19 cellular contexts compared by ENCODE assay signal in the genomic region with DNA sequence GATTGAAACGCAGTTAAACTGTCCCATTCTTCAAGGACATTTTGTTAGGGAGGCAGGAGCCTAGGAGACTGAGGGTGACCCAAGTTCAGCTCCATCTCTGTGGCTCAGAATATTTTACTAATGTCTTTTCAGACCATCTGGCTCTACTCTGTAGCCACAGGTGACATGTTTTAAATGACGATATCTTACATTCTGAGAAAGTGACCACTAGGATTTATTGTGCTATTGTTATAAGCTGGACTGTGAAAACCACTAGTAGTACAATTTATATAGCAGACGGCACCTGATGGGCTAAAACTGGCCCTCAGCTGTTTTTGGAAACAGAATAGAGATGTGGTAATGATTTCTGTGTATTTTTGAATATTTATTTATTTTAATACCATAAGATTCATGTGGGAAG. TPM values are rescaled to one million over a fixed set of nuclear protein-coding genes. Genes with fewer than 3 reads are reported as not detected.
DNase-seq lines count a peak whose midpoint lies in the region; ATAC-seq and TF ChIP-seq lines count a peak whose summit lies in the region.
"Had no signal": no experiment of that assay in that cellular context is flagged by ENCODE, and none has a peak within 500 bp of the region (broad histone marks: within the 10 kb centered on the region; RNA-seq: fewer than 3 reads in every experiment).

No MANE protein-coding gene starts in this region.

- peaks cover 13% of the 10 kb centered on the region for H3K4me1 Mint-ChIP-seq in endodermal cell

- H3K4me1 ChIP-seq in mammary epithelial cell (ENCODE audit: insufficient read depth, low read length) (peaks cover 37% of the 10 kb centered on the region), breast epithelium (no peaks in the 10 kb centered on the region), endodermal cell (ENCODE audit: control insufficient read depth, insufficient read depth, low read length) (no peaks in the 10 kb centered on the region), foreskin keratinocyte (peaks cover 34% of the 10 kb centered on the region), heart left ventricle (peaks cover 0 to 51% (median 0%) of the 10 kb centered on the region in 12 donors)

- H4K20me1 ChIP-seq in mammary epithelial cell (ENCODE audit: insufficient read depth, low read length) = no peaks in the 10 kb centered on the region

- dilution Hi-C loops in mammary epithelial cell (cut with HindIII; ENCODE audit: low sequenced_read_pairs) = no loop called here

- DNase-seq in mammary epithelial cell = no peak
- DNase-seq in breast epithelium (ENCODE audit: low spot score in 2 of 2) = no peak
- no peak for DNase-seq in endodermal cell
- DNase-seq in foreskin keratinocyte = no peak
- no peak for DNase-seq in stimulated activated CD4-positive, alpha-beta T cell treated with anti-CD3 and anti-CD28 coated beads, Interleukin-12 subunit alpha, Interleukin-12 subunit beta, amount 100 ng/mL, for 4 hours
- DNase-seq in Right ventricle myocardium inferior (ENCODE audit: missing footprints) = no peak
- DNase-seq in heart left ventricle = no peak
- DNase-seq: C1 segment of cervical spinal cord; Calu3; CD4-positive, alpha-beta memory T cell; COR-L47; DMS53; DMS79 treated with DMSO at 0.1 percent for 48 hours; GF-D8; GOT3; HFFc6 had no signal

- intact Hi-C loops in mammary epithelial cell (cut with micrococcal nuclease) = no loop called here
- intact Hi-C loops in breast epithelium (cut with DNase I; ENCODE audit: low total_unique reads) = no loop called here
- intact Hi-C loops in Right ventricle myocardium inferior (cut with DNase I) = no loop called here
- intact Hi-C loops in heart left ventricle (cut with DNase I) = loop anchor here in 1 of 10 donors (10.0 kb wide), 1 partner anchor 118 kb away; a partner anchor contains a TSS

- TF ChIP-seq CTCF in mammary epithelial cell (conservative IDR thresholded peaks at IDR 0.05 in 1 of 2, IDR thresholded peaks at IDR 0.05 in 1 of 2; ENCODE audit: extremely low read depth in 1 of 2, insufficient read depth in 1 of 2, low read depth in 1 of 2, low read length in 2 of 2) (no peak), breast epithelium (IDR thresholded peaks at IDR 0.05) (no peak), endodermal cell (conservative IDR thresholded peaks at IDR 0.05) (no peak), foreskin keratinocyte (conservative IDR thresholded peaks at IDR 0.05) (no peak), heart left ventricle (IDR thresholded peaks at IDR 0.05) (no peak)

- no peak overlapping the region for H2AFZ ChIP-seq in mammary epithelial cell (ENCODE audit: low read depth, low read length)

- H3K27me3 Mint-ChIP-seq in endodermal cell (ENCODE audit: insufficient read depth) = no peaks in the 10 kb centered on the region
- H3K27me3 Mint-ChIP-seq: CD4-positive, alpha-beta memory T cell had no signal

- H3K4me3 Mint-ChIP-seq in endodermal cell = no peak overlapping the region
- H3K4me3 Mint-ChIP-seq: CD4-positive, alpha-beta memory T cell; HFFc6 had no signal

- WGBS in mammary epithelial cell (ENCODE audit: low coverage, missing lambda C conversion rate) = 74% methylated on average over 3 of the region's 3 CpGs
- 90 to 97% methylated on average over 3 of the region's 3 CpGs for whole genome bisulfite sequencing in endodermal cell (ENCODE audit: insufficient coverage in 1 of 2, insufficient read length in 1 of 2), 2 experiments
- WGBS in heart left ventricle, 4 donors = 75 to 98% (median 86%) methylated on average over 3 of the region's 3 CpGs

- H3K9me3 ChIP-seq in mammary epithelial cell (replicated peaks; ENCODE audit: insufficient read depth, low read length) (no peaks in the 10 kb centered on the region), breast epithelium (no peaks in the 10 kb centered on the region), endodermal cell (ENCODE audit: control insufficient read depth, low read length) (no peaks in the 10 kb centered on the region), heart left ventricle (no peaks in the 10 kb centered on the region)
- H3K9me3 ChIP-seq: HAP-1 had no signal

- CTCF ChIA-PET in mammary epithelial cell (lab: Charles Lee; ENCODE audit: low non-redundant PET) = interaction anchor here (0.5 kb wide), 1 partner anchor 117 kb away, joined by 3 read pairs; no protein-coding TSS in a partner anchor

- no peak overlapping the region for H3K9ac ChIP-seq in mammary epithelial cell (ENCODE audit: insufficient read depth, low read length)
- no peak overlapping the region for H3K9ac ChIP-seq in endodermal cell (ENCODE audit: extremely low read depth, low read length, poor library complexity, severe bottlenecking)

- no peaks in the 10 kb centered on the region for H3K79me2 ChIP-seq in mammary epithelial cell (ENCODE audit: insufficient read depth, low read length)

- H3K27ac ChIP-seq in mammary epithelial cell (ENCODE audit: insufficient read depth, low read depth, low read length) = peak overlapping the region; percentile 95
- H3K27ac ChIP-seq in breast epithelium = no peak overlapping the region
- H3K27ac ChIP-seq in endodermal cell (ENCODE audit: low read depth, low read length) = no peak overlapping the region
- H3K27ac ChIP-seq in foreskin keratinocyte = peak overlapping the region; percentile 95
- no peak overlapping the region for H3K27ac ChIP-seq in heart left ventricle
- H3K27ac ChIP-seq: 22Rv1 had no signal

- no peak overlapping the region for H3K4me3 ChIP-seq in mammary epithelial cell (replicated peaks in 1 of 3; ENCODE audit: insufficient read depth in 1 of 3, low read depth in 2 of 3, low read length in 3 of 3)
- H3K4me3 ChIP-seq in breast epithelium = no peak overlapping the region
- no peak overlapping the region for H3K4me3 ChIP-seq in endodermal cell (ENCODE audit: low read length)
- H3K4me3 ChIP-seq in heart left ventricle = no peak overlapping the region
- H3K4me3 ChIP-seq: HAP-1 had no signal

- BruUV-seq in mammary epithelial cell (replicated peaks; lab: Mats Ljungman, UMichigan) = no TSS peak

- no peaks in the 10 kb centered on the region for H3K9me3 Mint-ChIP-seq in endodermal cell
- H3K9me3 Mint-ChIP-seq: CD4-positive, alpha-beta memory T cell; HFFc6 had no signal

- ATAC-seq in foreskin keratinocyte (no peak), GM21390 (IDR thresholded peaks at IDR 0.05; ENCODE audit: unreplicated experiment) (no peak), Right ventricle myocardium inferior (no peak), heart left ventricle (no peak)

- H3K27me3 ChIP-seq in mammary epithelial cell (ENCODE audit: insufficient read depth, low read length) (no peaks in the 10 kb centered on the region), breast epithelium (no peaks in the 10 kb centered on the region), endodermal cell (ENCODE audit: control insufficient read depth, insufficient read depth, low read length, poor library complexity, severe bottlenecking) (no peaks in the 10 kb centered on the region), foreskin keratinocyte (no peaks in the 10 kb centered on the region), heart left ventricle (no peaks in the 10 kb centered on the region)

- H3K27ac Mint-ChIP-seq in endodermal cell = peak overlapping the region; percentile 24
- H3K27ac Mint-ChIP-seq: CD4-positive, alpha-beta memory T cell; HFFc6 had no signal

- H3K4me2 ChIP-seq in mammary epithelial cell (ENCODE audit: insufficient read depth, low read depth, low read length) = no peak overlapping the region

- TF ChIP-seq POLR2A in breast epithelium (IDR thresholded peaks at IDR 0.05) (no peak), heart left ventricle (IDR thresholded peaks at IDR 0.05) (no peak)

- peaks cover 67% of the 10 kb centered on the region for H3K36me3 Mint-ChIP-seq in endodermal cell (ENCODE audit: low read depth)

- in situ Hi-C loops in mammary epithelial cell (cut with MboI; ENCODE audit: low sequenced_read_pairs in 2 of 2) = loop anchor here in 1 of 2 donors (10.0 kb wide), 1 partner anchor 98 kb away; no protein-coding TSS in a partner anchor

- no peaks in the 10 kb centered on the region for H3K36me3 ChIP-seq in mammary epithelial cell (ENCODE audit: insufficient read depth, low read length)
- no peaks in the 10 kb centered on the region for H3K36me3 ChIP-seq in breast epithelium
- peaks cover 99% of the 10 kb centered on the region for H3K36me3 ChIP-seq in endodermal cell (ENCODE audit: control insufficient read depth, insufficient read depth, low read length)
- H3K36me3 ChIP-seq in heart left ventricle = no peaks in the 10 kb centered on the region
- H3K36me3 ChIP-seq: HAP-1 had no signal

RNA-seq across cellular contexts. Expression of a gene that starts 55.5 kb away (rescaled TPM):
- 1 to 10 TPM; 2.0 to 2.7 TPM for total RNA-seq in mammary epithelial cell
- 0.26 TPM for polyA plus RNA-seq in mammary epithelial cell
- not detected for polyA minus RNA-seq in mammary epithelial cell
- 1 to 10 TPM in 2 of 3 donors, under 1 TPM in 1; 0.64 to 1.5 (median 1.3) TPM for total RNA-seq in breast epithelium
- total RNA-seq in endodermal cell = 10 to 100 TPM; 72.6 to 86.5 TPM
- 21.3 TPM for polyA plus RNA-seq in endodermal cell (2013, experiment 1 of 2)
- 22.1 TPM for polyA plus RNA-seq in endodermal cell (2013, experiment 2 of 2)
- total RNA-seq in foreskin keratinocyte = 0.14 and 0.25 TPM in 2 replicates
- 0.08 and 0.19 TPM in 2 replicates for polyA plus RNA-seq in foreskin keratinocyte
- total RNA-seq in Right ventricle myocardium inferior = 0.22 TPM
- total RNA-seq in heart left ventricle = 1 to 10 TPM in 1 of 9 donors, under 1 TPM in 7, not detected in 1; 0.12 to 1.4 (median 0.23) TPM
- polyA plus RNA-seq in heart left ventricle = under 1 TPM; 0.12 to 0.46 TPM

Comparison
In these comparisons a context has a peak if more than half of its experiments do, and no peak if none do; other contexts are left out.
1. H3K27ac ChIP-seq: peak in mammary epithelial cell (single experiment) and foreskin keratinocyte (single experiment); none in breast epithelium (0 of 2), endodermal cell (single experiment) and heart left ventricle (0 of 12).
2. RNA of a gene that starts 55.5 kb away (total RNA-seq): 72.6 to 86.5 TPM in endodermal cell; 2.0 to 2.7 TPM in mammary epithelial cell, 0.64 to 1.5 TPM in breast epithelium, 0.14 to 0.25 TPM in foreskin keratinocyte, 0.12 to 1.4 TPM in heart left ventricle and 0.22 TPM in Right ventricle myocardium inferior (single experiment); every median in the first group is over 10 times any median in the second.